Comparison of ENCODE assay signal across 1 cellular context in the genomic region with DNA sequence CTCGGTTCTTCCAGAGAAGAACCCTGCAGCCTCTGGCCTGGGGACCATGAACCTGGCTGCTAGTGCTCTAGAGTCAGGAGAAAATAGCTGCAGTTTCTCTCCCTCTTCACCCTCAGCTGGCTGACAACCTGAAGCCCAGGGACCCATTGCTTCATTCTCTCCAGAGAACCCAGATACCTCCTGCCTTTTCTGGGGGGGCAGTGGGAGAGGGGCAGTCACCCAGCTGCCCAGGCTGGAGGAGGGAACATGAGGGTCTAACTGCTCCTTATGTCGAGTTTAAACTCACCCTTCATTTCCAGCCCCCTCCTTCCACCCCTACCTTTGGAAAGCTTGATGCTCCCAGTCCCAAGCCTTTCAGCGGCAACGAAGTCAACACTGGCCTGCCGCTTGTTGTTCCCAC.
TF ChIP-seq lines count a peak whose summit lies in the region.

No MANE protein-coding gene starts in this region.

TF ChIP-seq in H1, 55 proteins besides CTCF, POLR2A, EP300 and RAD21:
- TF ChIP-seq E2F6 (IDR thresholded peaks at IDR 0.05) (no peak), SP1 (IDR thresholded peaks at IDR 0.05; ENCODE audit: low read depth, low read length) (no peak), CEBPB (IDR thresholded peaks at IDR 0.05; ENCODE audit: low read depth, low read length) (no peak), EZH2 (IDR thresholded peaks at IDR 0.05; ENCODE audit: low read depth, low read length, severe bottlenecking) (no peak), BCL11A (IDR thresholded peaks at IDR 0.05; ENCODE audit: low read depth in 2 of 2, low read length in 2 of 2) (no peak), NRF1 (IDR thresholded peaks at IDR 0.05; ENCODE audit: low read depth, low read length) (no peak), RFX5 (IDR thresholded peaks at IDR 0.05; ENCODE audit: borderline replicate concordance, low read depth, low read length) (no peak), CREB1 (IDR thresholded peaks at IDR 0.05) (no peak), SP2 (IDR thresholded peaks at IDR 0.05; ENCODE audit: low read length) (no peak)
TF ChIP-seq in H1: peak in this region for 0.
